Comparison of ENCODE assay signal across 2 cellular contexts in genomic region chr7:158772916-158773315, GRCh38.
TF ChIP-seq lines count a peak whose summit lies in the region.

No MANE protein-coding gene starts in this region.

TF ChIP-seq in SK-N-SH, 30 proteins besides CTCF, POLR2A, EP300 and RAD21:
- TF ChIP-seq REST (IDR thresholded peaks at IDR 0.05; ENCODE audit: low read depth, low read length) (no peak), ZBTB33 (IDR thresholded peaks at IDR 0.05; ENCODE audit: borderline replicate concordance, low read depth) (no peak), USF1 (IDR thresholded peaks at IDR 0.05; ENCODE audit: borderline replicate concordance, low read depth) (no peak), FOXM1 (IDR thresholded peaks at IDR 0.05; ENCODE audit: low read depth) (no peak), JUND (IDR thresholded peaks at IDR 0.05) (no peak), GATA2 (CRISPR knock-in tag; IDR thresholded peaks at IDR 0.05) (no peak), USF2 (IDR thresholded peaks at IDR 0.05; ENCODE audit: borderline replicate concordance, low read depth, low read length) (no peak), NFIC (IDR thresholded peaks at IDR 0.05; ENCODE audit: borderline replicate concordance) (no peak), PBX3 (IDR thresholded peaks at IDR 0.05) (no peak)

TF ChIP-seq in SK-N-SH treated with all-trans-retinoic acid at 6 μM for 48 hours, 23 proteins besides CTCF, POLR2A, EP300 and RAD21:
- TF ChIP-seq PATZ1 (CRISPR knock-in tag; IDR thresholded peaks at IDR 0.05; ENCODE audit: borderline replicate concordance), result no peak
- TF ChIP-seq SNAI2 (CRISPR knock-in tag; IDR thresholded peaks at IDR 0.05), result no peak
- no peak for TF ChIP-seq CSDC2 (CRISPR knock-in tag; IDR thresholded peaks at IDR 0.05)
